25 cellular contexts compared by ENCODE assay signal in the genomic region with DNA sequence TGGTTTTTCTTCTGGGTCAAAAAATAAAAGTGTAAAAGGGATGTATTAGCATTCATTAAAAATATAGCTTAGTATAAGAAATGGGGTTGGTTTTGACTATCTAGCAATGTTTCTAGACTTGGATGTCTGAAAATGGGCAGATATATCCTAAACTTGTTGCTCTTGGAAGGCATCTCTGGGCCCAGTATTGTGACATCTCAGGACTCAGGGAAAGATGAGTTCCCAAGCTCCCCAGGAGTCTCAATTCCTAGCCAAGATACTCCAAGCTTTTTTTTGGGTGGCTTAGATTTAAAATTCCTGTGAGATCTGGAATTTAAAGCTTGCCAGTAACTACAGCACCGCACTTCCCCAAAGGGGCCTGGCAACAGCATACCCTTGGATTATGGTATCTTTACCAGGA.
"Had no signal": no experiment of that assay in that cellular context is flagged by ENCODE, and none has a peak within 500 bp of the region (broad histone marks: within the 10 kb centered on the region; RNA-seq: fewer than 3 reads in every experiment).

No MANE protein-coding gene starts in this region.

- H3K4me1 Mint-ChIP-seq: immature natural killer cell, mesothelial cell of epicardium had no signal

- H3K4me1 ChIP-seq: colonic mucosa, esophagus muscularis mucosa, gastrocnemius medialis, left ventricle myocardium inferior, lower lobe of right lung had no signal

- H3K4me2 ChIP-seq: hepatocyte had no signal

- H3K27ac Mint-ChIP-seq: immature natural killer cell, mesothelial cell of epicardium had no signal

- H3K9me3 Mint-ChIP-seq: immature natural killer cell, mesothelial cell of epicardium had no signal

- DNase-seq: colonic mucosa; cortex of kidney; dermis blood vessel endothelial cell; dorsolateral prefrontal cortex; effector CD4-positive, alpha-beta T cell; effector memory CD4-positive, alpha-beta T cell; foreskin fibroblast; foreskin melanocyte; gastrocnemius medialis; glutamatergic neuron; head of caudate nucleus; hypothalamus; immature natural killer cell; islet precursor cell; kidney; kidney glomerular epithelial cell; left colon; left ventricle myocardium inferior; lower lobe of right lung; mesenchymal stem cell; mucosa of descending colon had no signal

- ATAC-seq: gastrocnemius medialis, left colon, left lobe of liver, lower lobe of right lung, mucosa of descending colon had no signal

- H3K27ac ChIP-seq: colonic mucosa, dorsolateral prefrontal cortex, esophagus muscularis mucosa, gastrocnemius medialis, hepatocyte, left ventricle myocardium inferior, lower lobe of right lung had no signal

- H3K9me3 ChIP-seq: colonic mucosa, esophagus muscularis mucosa, gastrocnemius medialis, left ventricle myocardium inferior, lower lobe of right lung, mucosa of descending colon had no signal

- H3K27me3 ChIP-seq: colonic mucosa, dorsolateral prefrontal cortex, esophagus muscularis mucosa, gastrocnemius medialis, hepatocyte had no signal

- H3K4me3 Mint-ChIP-seq: immature natural killer cell, mesothelial cell of epicardium had no signal

- H3K36me3 ChIP-seq: colonic mucosa, gastrocnemius medialis, lower lobe of right lung had no signal

- H3K4me3 ChIP-seq: colonic mucosa, dorsolateral prefrontal cortex, esophagus muscularis mucosa, gastrocnemius medialis, hepatocyte, left ventricle myocardium inferior, lower lobe of right lung, mucosa of descending colon had no signal

- H2AFZ ChIP-seq: hepatocyte had no signal
